Comparison of ENCODE assay signal across 10 cellular contexts in the genomic region with DNA sequence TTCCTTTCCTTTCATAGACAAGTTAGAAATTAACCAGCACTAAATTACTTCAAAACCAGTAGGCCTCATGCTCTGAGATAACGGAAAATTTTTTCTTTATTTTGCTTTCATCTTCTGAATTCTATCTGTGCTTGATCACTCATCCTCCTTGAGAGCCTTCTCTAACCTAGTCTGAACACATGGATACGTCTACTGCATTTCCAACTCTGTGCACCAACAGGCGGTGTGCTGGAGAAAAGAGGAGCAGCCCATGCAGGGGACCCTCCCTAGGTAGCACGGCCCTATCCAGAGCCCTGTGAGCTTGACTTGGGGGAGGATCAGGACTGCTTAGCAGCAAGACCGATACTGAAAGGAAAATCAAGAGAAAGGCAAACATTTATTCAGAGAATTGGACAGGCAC.
DNase-seq lines count a peak whose midpoint lies in the region; ATAC-seq and TF ChIP-seq lines count a peak whose summit lies in the region.
"Had no signal": no experiment of that assay in that cellular context is flagged by ENCODE, and none has a peak within 500 bp of the region (broad histone marks: within the 10 kb centered on the region; RNA-seq: fewer than 3 reads in every experiment).

No MANE protein-coding gene starts in this region.

- WGBS in upper lobe of left lung, 2 donors = 58% methylated on average over 5 of the region's 5 CpGs

- intact Hi-C loops in lower lobe of right lung (cut with DNase I) = no loop called here

- H3K9me3 ChIP-seq in lower lobe of right lung = no peaks in the 10 kb centered on the region
- H3K9me3 ChIP-seq in upper lobe of left lung = no peaks in the 10 kb centered on the region
- no peaks in the 10 kb centered on the region for H3K9me3 ChIP-seq in effector memory CD4-positive, alpha-beta T cell (ENCODE audit: control insufficient read depth, low read length)

- TF ChIP-seq EP300 in upper lobe of left lung (IDR thresholded peaks at IDR 0.05) = no peak

- H3K4me3 ChIP-seq in lower lobe of right lung = peak overlapping the region; percentile 36
- peak overlapping the region in 1 of 4 donors; percentile 33 for H3K4me3 ChIP-seq in upper lobe of left lung
- no peak overlapping the region for H3K4me3 ChIP-seq in effector memory CD4-positive, alpha-beta T cell (ENCODE audit: insufficient read depth, low read depth, low read length, poor library complexity, severe bottlenecking)
- H3K4me3 ChIP-seq: BLaER1 treated with 17β-estradiol and CSF1 and Interleukin-3, amounts not matched to agents 10 nM and 100 nM had no signal

- peak overlapping the region; percentile 65 for H3K27ac ChIP-seq in lower lobe of right lung
- peak overlapping the region; percentile 3 to 76 (median 38) for H3K27ac ChIP-seq in upper lobe of left lung
- no peak overlapping the region for H3K27ac ChIP-seq in effector memory CD4-positive, alpha-beta T cell (ENCODE audit: insufficient read depth, low read length, poor library complexity, severe bottlenecking)
- H3K27ac ChIP-seq: BLaER1 treated with 17β-estradiol and CSF1 and Interleukin-3, amounts not matched to agents 10 nM and 100 nM had no signal

- no peaks in the 10 kb centered on the region for H3K36me3 ChIP-seq in lower lobe of right lung
- no peaks in the 10 kb centered on the region for H3K36me3 ChIP-seq in upper lobe of left lung
- H3K36me3 ChIP-seq in effector memory CD4-positive, alpha-beta T cell (ENCODE audit: control insufficient read depth, insufficient read depth, low read length) = no peaks in the 10 kb centered on the region

- no peak for TF ChIP-seq POLR2A in upper lobe of left lung (IDR thresholded peaks at IDR 0.05)

- peak; percentile 65 for DNase-seq in stimulated activated CD4-positive, alpha-beta T cell treated with anti-CD3 and anti-CD28 coated beads, Interleukin-15, amount 100 ng/mL, for 24 hours
- DNase-seq in stimulated activated CD4-positive, alpha-beta T cell treated with anti-CD3 and anti-CD28 coated beads, Interleukin-12 subunit alpha, Interleukin-12 subunit beta, amount 100 ng/mL, for 4 hours = no peak
- peak; percentile 27 for DNase-seq in activated naive CD4-positive, alpha-beta T cell treated with anti-CD3 and anti-CD28 coated beads, Interleukin-2, amount 50 U/mL, for 16 hours
- DNase-seq in lower lobe of right lung = no peak
- DNase-seq in upper lobe of left lung = no peak
- no peak for DNase-seq in effector memory CD4-positive, alpha-beta T cell
- DNase-seq in NCI-H1417 treated with DMSO at 0.1 percent for 48 hours (lab: John Stamatoyannopoulos, UW) = no peak
- DNase-seq: foreskin melanocyte had no signal

- TF ChIP-seq CTCF in lower lobe of right lung (IDR thresholded peaks at IDR 0.05) (no peak), upper lobe of left lung (IDR thresholded peaks at IDR 0.05) (no peak)

- peaks cover 25% of the 10 kb centered on the region for H3K4me1 ChIP-seq in lower lobe of right lung
- peaks cover 12 to 19% (median 17%) of the 10 kb centered on the region in 4 donors for H3K4me1 ChIP-seq in upper lobe of left lung
- peaks cover 6% of the 10 kb centered on the region for H3K4me1 ChIP-seq in effector memory CD4-positive, alpha-beta T cell (ENCODE audit: control insufficient read depth, insufficient read depth, low read length, poor library complexity, severe bottlenecking)

- H3K27me3 ChIP-seq in lower lobe of right lung (ENCODE audit: low read depth) (no peaks in the 10 kb centered on the region), upper lobe of left lung (no peaks in the 10 kb centered on the region)
- no peaks in the 10 kb centered on the region for H3K27me3 ChIP-seq in effector memory CD4-positive, alpha-beta T cell (replicated peaks; ENCODE audit: control insufficient read depth, insufficient read depth, low read length, poor library complexity, severe bottlenecking)
- H3K27me3 ChIP-seq: BLaER1 treated with 17β-estradiol and CSF1 and Interleukin-3, amounts not matched to agents 10 nM and 100 nM had no signal

- peak; percentile 54 to 61 for ATAC-seq in lower lobe of right lung
- peak in 1 of 2 donors; percentile 54 for ATAC-seq in upper lobe of left lung (ENCODE audit: low FRiP score in 2 of 2)
- ATAC-seq in HG03139 (IDR thresholded peaks at IDR 0.05; ENCODE audit: unreplicated experiment) = no peak

Comparison
In these comparisons a context has a peak if more than half of its experiments do, and no peak if none do; other contexts are left out.
1. DNase-seq: peak in stimulated activated CD4-positive, alpha-beta T cell treated with anti-CD3 and anti-CD28 coated beads, Interleukin-15, amount 100 ng/mL, for 24 hours (single experiment) and activated naive CD4-positive, alpha-beta T cell treated with anti-CD3 and anti-CD28 coated beads, Interleukin-2, amount 50 U/mL, for 16 hours (single experiment); none in stimulated activated CD4-positive, alpha-beta T cell treated with anti-CD3 and anti-CD28 coated beads, Interleukin-12 subunit alpha, Interleukin-12 subunit beta, amount 100 ng/mL, for 4 hours (single experiment), lower lobe of right lung (single experiment), upper lobe of left lung (0 of 2), effector memory CD4-positive, alpha-beta T cell (0 of 3) and NCI-H1417 treated with DMSO at 0.1 percent for 48 hours (single experiment).